32 cellular contexts compared by ENCODE assay signal in genomic region chr12:27052176-27052575, GRCh38. TPM values are rescaled to one million over a fixed set of nuclear protein-coding genes. Genes with fewer than 3 reads are reported as not detected.
"Had no signal": no experiment of that assay in that cellular context is flagged by ENCODE, and none has a peak within 500 bp of the region (broad histone marks: within the 10 kb centered on the region; RNA-seq: fewer than 3 reads in every experiment).

No MANE protein-coding gene starts in this region.

- H3K27ac ChIP-seq: ascending aorta, body of pancreas, cardiac muscle cell, KMS-11, Peyer's patch had no signal

- H3K4me1 ChIP-seq: ascending aorta, body of pancreas, Peyer's patch had no signal

- ATAC-seq: activated CD8-positive, alpha-beta memory T cell treated with anti-CD3 and anti-CD28 coated beads, Interleukin-2, amount 10 ng/mL, durations not matched to agents 7 days and 5 days; activated naive CD4-positive, alpha-beta T cell treated with anti-CD3 and anti-CD28 coated beads, Interleukin-2, amount 50 U/mL, for 72 hours; activated naive CD8-positive, alpha-beta T cell treated with anti-CD3 and anti-CD28 coated beads, Interleukin-2, amount 50 U/mL, for 24 hours; activated T-cell treated with anti-CD3 and anti-CD28 coated beads, Interleukin-2, amount 50 U/mL, for 4 hours; body of pancreas; T-helper 17 cell; WTC11 had no signal

- H3K27me3 ChIP-seq: ascending aorta, body of pancreas, Peyer's patch had no signal

- H3K36me3 Mint-ChIP-seq: activated CD8-positive, alpha-beta memory T cell treated with anti-CD3 and anti-CD28 coated beads, Interleukin-2, amount 10 ng/mL, durations not matched to agents 7 days and 5 days; activated naive CD4-positive, alpha-beta T cell treated with anti-CD3 and anti-CD28 coated beads, Interleukin-2, amount 50 U/mL, for 72 hours; WTC11 had no signal

- DNase-seq: activated CD4-positive, alpha-beta T cell treated with anti-CD3 and anti-CD28 coated beads, Interleukin-2, amount 10 ng/mL, durations not matched to agents 24 days and 14 days; activated CD4-positive, alpha-beta T cell treated with anti-CD3 and anti-CD28 coated beads, Interleukin-2, amount 50 U/mL, for 48 hours; activated CD4-positive, CD25-positive, alpha-beta regulatory T cell treated with anti-CD3 and anti-CD28 coated beads, Interleukin-2, amount 50 U/mL, for 72 hours; activated CD8-positive, alpha-beta memory T cell treated with anti-CD3 and anti-CD28 coated beads, Interleukin-2, amount 10 ng/mL, durations not matched to agents 7 days and 5 days; activated effector memory CD4-positive, alpha-beta T cell treated with anti-CD3 and anti-CD28 coated beads, Interleukin-2, amount 50 U/mL, for 16 hours; activated naive CD4-positive, alpha-beta T cell treated with Interleukin-2 at 50 U/mL for 16 hours; activated naive CD8-positive, alpha-beta T cell treated with anti-CD3 and anti-CD28 coated beads, Interleukin-2, amount 50 U/mL, for 24 hours; activated T-cell treated with anti-CD3 and anti-CD28 coated beads, Interleukin-2, amount 50 U/mL, for 4 hours; amniotic stem cell; body of pancreas; MM.1S; NCI-H1105 treated with DMSO at 0.1 percent for 48 hours; NCI-H146; NCI-H187 treated with DMSO at 0.1 percent for 48 hours; NCI-H2081 treated with DMSO at 0.1 percent for 48 hours; NCI-H2171 treated with DMSO at 0.1 percent for 48 hours; NCI-H226; NCI-H510A; NCI-H526 treated with DMSO at 0.1 percent for 48 hours; NCI-H82; NK-92 treated with Interleukin-12 subunit alpha and Interleukin-12 subunit beta, amount 100 ng/mL, for 24 hours; OCI-M1; Peyer's patch; SHP77 treated with DMSO at 0.1 percent for 48 hours; T-helper 17 cell; T-helper 9 cell had no signal

- H3K9me3 ChIP-seq: ascending aorta, body of pancreas, Peyer's patch had no signal

- H3K4me3 Mint-ChIP-seq: activated CD4-positive, alpha-beta T cell treated with anti-CD3 and anti-CD28 coated beads, Interleukin-2, amount 10 ng/mL, durations not matched to agents 24 days and 14 days; activated CD8-positive, alpha-beta memory T cell treated with anti-CD3 and anti-CD28 coated beads, Interleukin-2, amount 10 ng/mL, durations not matched to agents 7 days and 5 days; activated naive CD8-positive, alpha-beta T cell treated with anti-CD3 and anti-CD28 coated beads, Interleukin-2, amount 50 U/mL, for 24 hours; activated T-cell treated with anti-CD3 and anti-CD28 coated beads, Interleukin-2, amount 50 U/mL, for 4 hours; T-helper 17 cell; WTC11 had no signal

- H3K4me1 Mint-ChIP-seq: activated CD4-positive, alpha-beta T cell treated with anti-CD3 and anti-CD28 coated beads, Interleukin-2, amount 10 ng/mL, durations not matched to agents 24 days and 14 days; activated CD8-positive, alpha-beta memory T cell treated with anti-CD3 and anti-CD28 coated beads, Interleukin-2, amount 10 ng/mL, durations not matched to agents 7 days and 5 days; activated naive CD8-positive, alpha-beta T cell treated with anti-CD3 and anti-CD28 coated beads, Interleukin-2, amount 50 U/mL, for 24 hours; WTC11 had no signal

- H3K27ac Mint-ChIP-seq: activated CD4-positive, alpha-beta T cell treated with anti-CD3 and anti-CD28 coated beads, Interleukin-2, amount 10 ng/mL, durations not matched to agents 24 days and 14 days; activated CD8-positive, alpha-beta memory T cell treated with anti-CD3 and anti-CD28 coated beads, Interleukin-2, amount 10 ng/mL, durations not matched to agents 7 days and 5 days; activated naive CD4-positive, alpha-beta T cell treated with anti-CD3 and anti-CD28 coated beads, Interleukin-2, amount 50 U/mL, for 72 hours; activated naive CD8-positive, alpha-beta T cell treated with anti-CD3 and anti-CD28 coated beads, Interleukin-2, amount 50 U/mL, for 24 hours; T-helper 17 cell; WTC11 had no signal

- H3K9me3 Mint-ChIP-seq: activated CD4-positive, alpha-beta T cell treated with anti-CD3 and anti-CD28 coated beads, Interleukin-2, amount 10 ng/mL, durations not matched to agents 24 days and 14 days; activated naive CD4-positive, alpha-beta T cell treated with anti-CD3 and anti-CD28 coated beads, Interleukin-2, amount 50 U/mL, for 72 hours; activated T-cell treated with anti-CD3 and anti-CD28 coated beads, Interleukin-2, amount 50 U/mL, for 4 hours; WTC11 had no signal

- H3K36me3 ChIP-seq: ascending aorta, cardiac muscle cell, Peyer's patch had no signal

- H3K27me3 Mint-ChIP-seq: activated CD4-positive, alpha-beta T cell treated with anti-CD3 and anti-CD28 coated beads, Interleukin-2, amount 10 ng/mL, durations not matched to agents 24 days and 14 days; activated CD8-positive, alpha-beta memory T cell treated with anti-CD3 and anti-CD28 coated beads, Interleukin-2, amount 10 ng/mL, durations not matched to agents 7 days and 5 days; activated naive CD8-positive, alpha-beta T cell treated with anti-CD3 and anti-CD28 coated beads, Interleukin-2, amount 50 U/mL, for 24 hours; T-helper 17 cell had no signal

- H3K4me3 ChIP-seq: ascending aorta, body of pancreas, cardiac muscle cell, Peyer's patch had no signal

RNA-seq across cellular contexts. Expression of gene C12orf71, which starts 30.2 kb away (rescaled TPM):
- total RNA-seq: activated CD4-positive, alpha-beta T cell treated with anti-CD3 and anti-CD28 coated beads, Interleukin-2, amount 10 ng/mL, durations not matched to agents 24 days and 14 days; activated CD8-positive, alpha-beta memory T cell treated with anti-CD3 and anti-CD28 coated beads, Interleukin-2, amount 10 ng/mL, durations not matched to agents 7 days and 5 days; activated naive CD4-positive, alpha-beta T cell treated with anti-CD3 and anti-CD28 coated beads, Interleukin-2, amount 50 U/mL, for 72 hours; activated T-cell treated with anti-CD3 and anti-CD28 coated beads, Interleukin-2, amount 50 U/mL, for 4 hours; ascending aorta; body of pancreas; cardiac muscle cell; Peyer's patch; SK-MEL-5; T-helper 17 cell; WTC11 had no signal
- polyA plus RNA-seq: cardiac muscle cell had no signal
